Comparison of ENCODE assay signal across 8 cellular contexts in the genomic region with DNA sequence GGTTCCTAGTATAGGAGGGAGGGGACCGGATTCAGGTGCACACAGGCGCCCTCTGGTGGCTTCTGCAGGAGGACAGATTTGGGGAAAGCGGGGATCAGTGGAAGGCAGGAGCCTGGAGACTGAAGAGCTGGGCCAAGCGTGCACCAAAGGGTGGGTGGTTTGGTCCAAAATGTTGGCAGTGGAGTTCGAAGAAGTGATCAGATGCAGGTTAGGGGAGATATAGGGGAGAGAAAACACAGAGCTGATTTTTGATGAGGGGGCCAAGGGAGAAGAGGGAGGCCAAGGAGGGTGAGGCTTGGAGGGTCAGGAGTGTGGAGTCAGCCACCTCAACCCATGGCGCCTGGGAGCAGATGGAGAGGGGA. TPM values are rescaled to one million over a fixed set of nuclear protein-coding genes. Genes with fewer than 3 reads are reported as not detected.
A peak's percentile ranks its signal among the peaks of the same experiment; 100 is the strongest.
DNase-seq lines count a peak whose midpoint lies in the region; ATAC-seq, FAIRE-seq and TF ChIP-seq lines count a peak whose summit lies in the region.

No MANE protein-coding gene starts in this region.

- DNase-seq in BE2C (peak; percentile 88), HCEC 1CT (peak; percentile 71), NCI-H446 (lab: John Stamatoyannopoulos, UW) (peak; percentile 74 to 84), cerebellum (ENCODE audit: low spot score) (peak; percentile 91), HepG2 (ENCODE audit: low spot score) (peak; percentile 68)
- peak; percentile 65 for DNase-seq in activated CD4-positive, alpha-beta T cell treated with anti-CD3 and anti-CD28 coated beads for 1 hour
- DNase-seq in stimulated activated CD4-positive, alpha-beta T cell treated with anti-CD3 and anti-CD28 coated beads, Interleukin-4, amount 100 ng/mL, for 1 hour = peak; percentile 83

- no peak overlapping the region for H3K4me3 ChIP-seq in BE2C (ENCODE audit: low read depth, low read length)
- peak overlapping the region in 2 of 3 experiments; percentile 51 to 63; a peak in 5 of 6 replicates for H3K4me3 ChIP-seq in HepG2 (replicated peaks in 1 of 3; ENCODE audit: insufficient read depth in 1 of 3, low read depth in 2 of 3, low read length in 3 of 3)

- no peaks in the 10 kb centered on the region for H3K4me1 ChIP-seq in BE2C
- peaks cover 50% of the 10 kb centered on the region for H3K4me1 ChIP-seq in HepG2 (ENCODE audit: insufficient read depth, low read length)

- H3K36me3 ChIP-seq in BE2C (no peaks in the 10 kb centered on the region), HepG2 (replicated peaks in 1 of 2; ENCODE audit: control insufficient read depth in 1 of 2, insufficient read depth in 2 of 2, low read length in 2 of 2) (no peaks in the 10 kb centered on the region)

- 2% methylated on average over 6 of the region's 6 CpGs for WGBS in HepG2 (ENCODE audit: low lambda C conversion rate)

- POLR2A ChIA-PET in HepG2 (lab: Yijun Ruan, JAX) = interaction anchor here (0.8 to 6.1 kb wide), 5 partner anchors 10 to 146 kb away, joined by 3 to 41 read pairs (median 9); partner anchors contain the start of genes DNM2 and TMED1

- in situ Hi-C loops in HepG2 (cut with HindIII; ENCODE audit: extremely low pct_ligation_motif_present, low pct_unique_long_range_greater_than_20kb) = no loop called here

- peak overlapping the region; percentile 91 for H3K4me2 ChIP-seq in HepG2 (ENCODE audit: low read depth, low read length)

- TF ChIP-seq CTCF in BE2C (IDR thresholded peaks at IDR 0.05; ENCODE audit: low read depth, low read length) (peak; percentile 97), HepG2 (CRISPR knock-in tag; IDR thresholded peaks at IDR 0.05) (peak; percentile 90)

- no peaks in the 10 kb centered on the region for H3K9me3 ChIP-seq in BE2C
- H3K9me3 ChIP-seq in HepG2 (ENCODE audit: low read length) = no peaks in the 10 kb centered on the region

- peak; percentile 86 for ATAC-seq in HepG2
- ATAC-seq in GM21447 (IDR thresholded peaks at IDR 0.05; ENCODE audit: unreplicated experiment) = no peak

- no TSS peak for BruUV-seq in HepG2 (replicated peaks; lab: Mats Ljungman, UMichigan)

- no peaks in the 10 kb centered on the region for H4K20me1 ChIP-seq in HepG2 (ENCODE audit: insufficient read depth, low read length)

- intact Hi-C loops in HepG2 (cut with micrococcal nuclease; ENCODE audit: unreplicated experiment) = loop anchor here (1.0 kb wide), 1 partner anchor 147 kb away; no protein-coding TSS in a partner anchor

- no peaks in the 10 kb centered on the region for H3K27me3 ChIP-seq in BE2C
- no peaks in the 10 kb centered on the region for H3K27me3 ChIP-seq in HepG2 (ENCODE audit: control insufficient read depth in 1 of 2, insufficient read depth in 2 of 2, low read length in 2 of 2)

- no peak for TF ChIP-seq POLR2A in HepG2 (IDR thresholded peaks at IDR 0.05; ENCODE audit: insufficient read depth in 1 of 2, low read depth in 2 of 2, low read length in 2 of 2)

- TF ChIP-seq EP300 in HepG2 (IDR thresholded peaks at IDR 0.05; ENCODE audit: low read depth in 2 of 2, low read length in 2 of 2) = no peak
- no peak for TF ChIP-seq EP300 in HepG2 (CRISPR knock-in tag; IDR thresholded peaks at IDR 0.05; ENCODE audit: borderline replicate concordance)

- peak; percentile 70 for FAIRE-seq in HepG2 (lab: Jason Lieb, UNC)

- peak overlapping the region; percentile 36 for H3K9ac ChIP-seq in HepG2 (ENCODE audit: insufficient read depth, low read depth, low read length)

- H2AFZ ChIP-seq in HepG2 (ENCODE audit: low read length) = peak overlapping the region; percentile 90

- no peak for TF ChIP-seq RAD21 in HepG2 (CRISPR knock-in tag; IDR thresholded peaks at IDR 0.05)

- CTCF ChIA-PET in HepG2 (lab: Yijun Ruan, JAX; ENCODE audit: low intra/inter-chr PET ratio, low total read pairs) = interaction anchor here (0.6 to 1.2 kb wide), 2 partner anchors 28 to 147 kb away, joined by 3 to 4 read pairs; partner anchors contain the start of genes DNM2 and TMED1

- no peaks in the 10 kb centered on the region for H3K79me2 ChIP-seq in HepG2 (ENCODE audit: insufficient read depth, low read length)

- no peak overlapping the region for H3K27ac ChIP-seq in HepG2 (ENCODE audit: extremely low read length, insufficient read depth, low read length)

RNA-seq across cellular contexts. Expression of gene CARM1, which starts 6.8 kb away (rescaled TPM):
- polyA plus RNA-seq in BE2C (2012; ENCODE audit: insufficient read depth, insufficient read length, low read depth) = 81.7 TPM
- total RNA-seq in cerebellum = 26.0 TPM
- total RNA-seq in HepG2 (2016; rRNA removed; fragmentation: Illumina TruSeq; extraction: Trizol) = 21.9 and 27.6 TPM in 2 replicates
- total RNA-seq in HepG2 (2016; cell fraction: cytosol; rRNA removed; fragmentation: Illumina TruSeq; extraction: Trizol; ENCODE audit: low read depth) = 8.8 and 9.4 TPM in 2 replicates
- 18.6 and 27.9 TPM in 2 replicates for total RNA-seq in HepG2 (2016; cell fraction: insoluble cytoplasmic fraction; rRNA removed; fragmentation: Illumina TruSeq; extraction: Trizol)
- 21.1 and 24.7 TPM in 2 replicates for total RNA-seq in HepG2 (2016; cell fraction: membrane; rRNA removed; fragmentation: Illumina TruSeq; extraction: Trizol)
- total RNA-seq in HepG2 (2016; cell fraction: nucleus; rRNA removed; fragmentation: Illumina TruSeq; extraction: Trizol) = 16.8 and 18.1 TPM in 2 replicates
- 53.0 and 55.8 TPM in 2 replicates for polyA plus RNA-seq in HepG2 (2011; rRNA removed)
- 27.6 and 51.7 TPM in 2 replicates for polyA plus RNA-seq in HepG2 (2011; cell fraction: cytosol; rRNA removed)
- 83.1 and 120 TPM in 2 replicates for polyA plus RNA-seq in HepG2 (2011; cell fraction: nucleus; rRNA removed)
- polyA plus RNA-seq in HepG2 (2012) = 33.4 and 44.2 TPM in 2 replicates
- polyA plus RNA-seq in HepG2 (2016; cell fraction: cytosol; fragmentation: Illumina TruSeq; extraction: Trizol; ENCODE audit: low read depth) = 12.8 and 12.9 TPM in 2 replicates
- polyA plus RNA-seq in HepG2 (2016; cell fraction: insoluble cytoplasmic fraction; fragmentation: Illumina TruSeq; extraction: Trizol; ENCODE audit: low read depth) = 41.9 and 59.7 TPM in 2 replicates
- 29.0 and 31.4 TPM in 2 replicates for polyA plus RNA-seq in HepG2 (2016; cell fraction: membrane; fragmentation: Illumina TruSeq; extraction: Trizol; ENCODE audit: low read depth)
- polyA plus RNA-seq in HepG2 (2016; cell fraction: nucleus; fragmentation: Illumina TruSeq; extraction: Trizol; ENCODE audit: insufficient read depth, low read depth) = 54.5 and 65.3 TPM in 2 replicates
- 34.3 and 76.6 TPM in 2 replicates for polyA minus RNA-seq in HepG2 (2011; rRNA and poly(A)+ RNA removed; ENCODE audit: low replicate concordance)
- polyA minus RNA-seq in HepG2 (2011; cell fraction: cytosol; rRNA and poly(A)+ RNA removed) = 18.8 and 19.0 TPM in 2 replicates
- 16.2 and 20.0 TPM in 2 replicates for polyA minus RNA-seq in HepG2 (2011; cell fraction: nucleus; rRNA and poly(A)+ RNA removed)

RNA-seq across cellular contexts. Expression of gene C19orf38, which starts 16.3 kb away (rescaled TPM):
- polyA plus RNA-seq in BE2C (2012; ENCODE audit: insufficient read depth, insufficient read length, low read depth) = not detected
- total RNA-seq in cerebellum (0.54 TPM), HepG2 (2016; rRNA removed; fragmentation: Illumina TruSeq; extraction: Trizol) (not detected in 2 replicates)
- not detected in 2 replicates for total RNA-seq in HepG2 (2016; cell fraction: cytosol; rRNA removed; fragmentation: Illumina TruSeq; extraction: Trizol; ENCODE audit: low read depth)
- total RNA-seq in HepG2 (2016; cell fraction: insoluble cytoplasmic fraction; rRNA removed; fragmentation: Illumina TruSeq; extraction: Trizol) = not detected in 2 replicates
- total RNA-seq in HepG2 (2016; cell fraction: membrane; rRNA removed; fragmentation: Illumina TruSeq; extraction: Trizol) = 0.37 TPM in 1 of 2 replicates, not detected in the other
- total RNA-seq in HepG2 (2016; cell fraction: nucleus; rRNA removed; fragmentation: Illumina TruSeq; extraction: Trizol) = not detected in 2 replicates
- 0.10 and 0.11 TPM in 2 replicates for polyA plus RNA-seq in HepG2 (2011; rRNA removed)
- 0.09 TPM in 1 of 2 replicates, not detected in the other for polyA plus RNA-seq in HepG2 (2011; cell fraction: cytosol; rRNA removed)
- polyA plus RNA-seq in HepG2 (2011; cell fraction: nucleus; rRNA removed) = not detected in 2 replicates
- polyA plus RNA-seq in HepG2 (2012) = 0.12 TPM in 1 of 2 replicates, not detected in the other
- not detected in 2 replicates for polyA plus RNA-seq in HepG2 (2016; cell fraction: cytosol; fragmentation: Illumina TruSeq; extraction: Trizol; ENCODE audit: low read depth)
- polyA plus RNA-seq in HepG2 (2016; cell fraction: insoluble cytoplasmic fraction; fragmentation: Illumina TruSeq; extraction: Trizol; ENCODE audit: low read depth) = not detected in 2 replicates
- polyA plus RNA-seq in HepG2 (2016; cell fraction: membrane; fragmentation: Illumina TruSeq; extraction: Trizol; ENCODE audit: low read depth) = 0.14 TPM in 1 of 2 replicates, not detected in the other
- polyA plus RNA-seq in HepG2 (2016; cell fraction: nucleus; fragmentation: Illumina TruSeq; extraction: Trizol; ENCODE audit: insufficient read depth, low read depth) = not detected in 2 replicates
- polyA minus RNA-seq in HepG2 (2011; rRNA and poly(A)+ RNA removed; ENCODE audit: low replicate concordance) = 0.49 TPM in 1 of 2 replicates, not detected in the other
- polyA minus RNA-seq in HepG2 (2011; cell fraction: cytosol; rRNA and poly(A)+ RNA removed) = not detected in 2 replicates
- not detected in 2 replicates for polyA minus RNA-seq in HepG2 (2011; cell fraction: nucleus; rRNA and poly(A)+ RNA removed)

RNA-seq across cellular contexts. Expression of gene TMED1, which starts 28.5 kb away (rescaled TPM):
- 114 TPM for polyA plus RNA-seq in BE2C (2012; ENCODE audit: insufficient read depth, insufficient read length, low read depth)
- total RNA-seq in cerebellum = 8.0 TPM
- total RNA-seq in HepG2 (2016; rRNA removed; fragmentation: Illumina TruSeq; extraction: Trizol) = 26.4 and 51.8 TPM in 2 replicates
- total RNA-seq in HepG2 (2016; cell fraction: cytosol; rRNA removed; fragmentation: Illumina TruSeq; extraction: Trizol; ENCODE audit: low read depth) = 16.7 and 20.2 TPM in 2 replicates
- total RNA-seq in HepG2 (2016; cell fraction: insoluble cytoplasmic fraction; rRNA removed; fragmentation: Illumina TruSeq; extraction: Trizol) = 27.5 and 55.8 TPM in 2 replicates
- 28.1 and 29.2 TPM in 2 replicates for total RNA-seq in HepG2 (2016; cell fraction: membrane; rRNA removed; fragmentation: Illumina TruSeq; extraction: Trizol)
- 33.0 and 36.4 TPM in 2 replicates for total RNA-seq in HepG2 (2016; cell fraction: nucleus; rRNA removed; fragmentation: Illumina TruSeq; extraction: Trizol)
- 48.3 and 59.9 TPM in 2 replicates for polyA plus RNA-seq in HepG2 (2011; rRNA removed)
- polyA plus RNA-seq in HepG2 (2011; cell fraction: cytosol; rRNA removed) = 79.8 and 90.0 TPM in 2 replicates
- polyA plus RNA-seq in HepG2 (2011; cell fraction: nucleus; rRNA removed) = 24.7 and 26.9 TPM in 2 replicates
- 25.8 and 36.4 TPM in 2 replicates for polyA plus RNA-seq in HepG2 (2012)
- polyA plus RNA-seq in HepG2 (2016; cell fraction: cytosol; fragmentation: Illumina TruSeq; extraction: Trizol; ENCODE audit: low read depth) = 15.9 and 17.5 TPM in 2 replicates
- 22.0 and 23.3 TPM in 2 replicates for polyA plus RNA-seq in HepG2 (2016; cell fraction: insoluble cytoplasmic fraction; fragmentation: Illumina TruSeq; extraction: Trizol; ENCODE audit: low read depth)
- polyA plus RNA-seq in HepG2 (2016; cell fraction: membrane; fragmentation: Illumina TruSeq; extraction: Trizol; ENCODE audit: low read depth) = 17.1 and 19.3 TPM in 2 replicates
- 53.0 and 55.2 TPM in 2 replicates for polyA plus RNA-seq in HepG2 (2016; cell fraction: nucleus; fragmentation: Illumina TruSeq; extraction: Trizol; ENCODE audit: insufficient read depth, low read depth)
- 28.9 and 40.3 TPM in 2 replicates for polyA minus RNA-seq in HepG2 (2011; rRNA and poly(A)+ RNA removed; ENCODE audit: low replicate concordance)
- polyA minus RNA-seq in HepG2 (2011; cell fraction: cytosol; rRNA and poly(A)+ RNA removed) = 17.3 and 19.4 TPM in 2 replicates
- 7.7 and 10.1 TPM in 2 replicates for polyA minus RNA-seq in HepG2 (2011; cell fraction: nucleus; rRNA and poly(A)+ RNA removed)
